ENCODE assay signal across 2 cellular contexts in genomic region chr5:2129581-2130272, GRCh38.
TF ChIP-seq lines count a peak whose summit lies in the region.

No MANE protein-coding gene starts in this region.

TF ChIP-seq in SK-N-SH, 30 proteins besides CTCF, POLR2A, EP300 and RAD21 (continued from another document):
- TF ChIP-seq USF1 (IDR thresholded peaks at IDR 0.05; ENCODE audit: borderline replicate concordance, low read depth) (no peak), FOXM1 (IDR thresholded peaks at IDR 0.05; ENCODE audit: low read depth) (no peak)
TF ChIP-seq in SK-N-SH: peak in this region for 0.

TF ChIP-seq in SK-N-SH treated with all-trans-retinoic acid at 6 μM for 48 hours, 23 proteins besides CTCF, POLR2A, EP300 and RAD21 (continued from another document):
- TF ChIP-seq SNAI2 (CRISPR knock-in tag; IDR thresholded peaks at IDR 0.05) (no peak), PATZ1 (CRISPR knock-in tag; IDR thresholded peaks at IDR 0.05; ENCODE audit: borderline replicate concordance) (no peak), BACH2 (CRISPR knock-in tag; IDR thresholded peaks at IDR 0.05; ENCODE audit: borderline replicate concordance) (no peak), ZFP3 (CRISPR knock-in tag; IDR thresholded peaks at IDR 0.05) (no peak), CSRNP3 (CRISPR knock-in tag; IDR thresholded peaks at IDR 0.05) (no peak)
